24 cellular contexts compared by ENCODE assay signal in genomic region chr3:128965280-128965679, GRCh38. TPM values are rescaled to one million over a fixed set of nuclear protein-coding genes. Genes with fewer than 3 reads are reported as not detected.
"Had no signal": no experiment of that assay in that cellular context is flagged by ENCODE, and none has a peak within 500 bp of the region (broad histone marks: within the 10 kb centered on the region; RNA-seq: fewer than 3 reads in every experiment).

No MANE protein-coding gene starts in this region.

- DNase-seq: KBM-7; MV-4-11; NCI-H1048; NCI-H1105; NCI-H1417; NCI-H1436 treated with DMSO at 0.1 percent for 48 hours; NCI-H1694; NCI-H187 treated with DMSO at 0.1 percent for 48 hours; NCI-H2029 treated with DMSO at 0.1 percent for 48 hours; NCI-H2171 treated with DMSO at 0.1 percent for 48 hours; NCI-H510A; NCI-H524 treated with DMSO at 0.1 percent for 48 hours; NCI-H69; NCI-H774; NK-92 treated with Interleukin-12 subunit alpha and Interleukin-12 subunit beta, amount 100 ng/mL, for 24 hours; SHP77; SK-N-SH; SW 1271 had no signal

- ATAC-seq: Panc1, PC-3 had no signal

- H3K4me2 ChIP-seq: SK-N-SH had no signal

- H3K9me2 ChIP-seq: SK-N-SH had no signal

- H3K27ac ChIP-seq: RWPE1 had no signal

RNA-seq across cellular contexts. Expression of gene CFAP92, which starts 28.6 kb away (rescaled TPM):
- total RNA-seq: LHCN-M2 had no signal
- polyA plus RNA-seq: SK-N-SH had no signal

RNA-seq across cellular contexts. Expression of gene EFCC1, which starts 35.8 kb away (rescaled TPM):
- total RNA-seq: LHCN-M2, MCF 10A, OCI-LY7, PC-3 had no signal
- polyA plus RNA-seq: SK-N-SH had no signal
